Comparison of ENCODE assay signal across 2 cellular contexts in the genomic region with DNA sequence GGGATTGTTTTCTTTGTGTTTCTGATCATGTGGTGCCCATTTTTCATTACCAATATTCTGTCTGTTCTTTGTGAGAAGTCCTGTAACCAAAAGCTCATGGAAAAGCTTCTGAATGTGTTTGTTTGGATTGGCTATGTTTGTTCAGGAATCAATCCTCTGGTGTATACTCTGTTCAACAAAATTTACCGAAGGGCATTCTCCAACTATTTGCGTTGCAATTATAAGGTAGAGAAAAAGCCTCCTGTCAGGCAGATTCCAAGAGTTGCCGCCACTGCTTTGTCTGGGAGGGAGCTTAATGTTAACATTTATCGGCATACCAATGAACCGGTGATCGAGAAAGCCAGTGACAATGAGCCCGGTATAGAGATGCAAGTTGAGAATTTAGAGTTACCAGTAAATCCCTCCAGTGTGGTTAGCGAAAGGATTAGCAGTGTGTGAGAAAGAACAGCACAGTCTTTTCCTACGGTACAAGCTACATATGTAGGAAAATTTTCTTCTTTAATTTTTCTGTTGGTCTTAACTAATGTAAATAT.
A peak's percentile ranks its signal among the peaks of the same experiment; 100 is the strongest.
TF ChIP-seq lines count a peak whose summit lies in the region.

No MANE protein-coding gene starts in this region.

TF ChIP-seq in HepG2, 621 proteins besides CTCF, POLR2A, EP300 and RAD21:
- TF ChIP-seq, protein P1, sequence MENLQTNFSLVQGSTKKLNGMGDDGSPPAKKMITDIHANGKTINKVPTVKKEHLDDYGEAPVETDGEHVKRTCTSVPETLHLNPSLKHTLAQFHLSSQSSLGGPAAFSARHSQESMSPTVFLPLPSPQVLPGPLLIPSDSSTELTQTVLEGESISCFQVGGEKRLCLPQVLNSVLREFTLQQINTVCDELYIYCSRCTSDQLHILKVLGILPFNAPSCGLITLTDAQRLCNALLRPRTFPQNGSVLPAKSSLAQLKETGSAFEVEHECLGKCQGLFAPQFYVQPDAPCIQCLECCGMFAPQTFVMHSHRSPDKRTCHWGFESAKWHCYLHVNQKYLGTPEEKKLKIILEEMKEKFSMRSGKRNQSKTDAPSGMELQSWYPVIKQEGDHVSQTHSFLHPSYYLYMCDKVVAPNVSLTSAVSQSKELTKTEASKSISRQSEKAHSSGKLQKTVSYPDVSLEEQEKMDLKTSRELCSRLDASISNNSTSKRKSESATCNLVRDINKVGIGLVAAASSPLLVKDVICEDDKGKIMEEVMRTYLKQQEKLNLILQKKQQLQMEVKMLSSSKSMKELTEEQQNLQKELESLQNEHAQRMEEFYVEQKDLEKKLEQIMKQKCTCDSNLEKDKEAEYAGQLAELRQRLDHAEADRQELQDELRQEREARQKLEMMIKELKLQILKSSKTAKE (CRISPR knock-in tag; IDR thresholded peaks at IDR 0.05; ENCODE audit: borderline replicate concordance): no peak
- TF ChIP-seq SOX13 (IDR thresholded peaks at IDR 0.05) (no peak), SOX13 (CRISPR knock-in tag; conservative IDR thresholded peaks at IDR 0.05 in 1 of 2, IDR thresholded peaks at IDR 0.05 in 1 of 2) (peak in 1 of 2 experiments; percentile 19; a peak in 1 of 4 replicates)

TF ChIP-seq in WTC11, 78 proteins besides CTCF, POLR2A, EP300 and RAD21 (continued from another document):
- TF ChIP-seq, protein P2, sequence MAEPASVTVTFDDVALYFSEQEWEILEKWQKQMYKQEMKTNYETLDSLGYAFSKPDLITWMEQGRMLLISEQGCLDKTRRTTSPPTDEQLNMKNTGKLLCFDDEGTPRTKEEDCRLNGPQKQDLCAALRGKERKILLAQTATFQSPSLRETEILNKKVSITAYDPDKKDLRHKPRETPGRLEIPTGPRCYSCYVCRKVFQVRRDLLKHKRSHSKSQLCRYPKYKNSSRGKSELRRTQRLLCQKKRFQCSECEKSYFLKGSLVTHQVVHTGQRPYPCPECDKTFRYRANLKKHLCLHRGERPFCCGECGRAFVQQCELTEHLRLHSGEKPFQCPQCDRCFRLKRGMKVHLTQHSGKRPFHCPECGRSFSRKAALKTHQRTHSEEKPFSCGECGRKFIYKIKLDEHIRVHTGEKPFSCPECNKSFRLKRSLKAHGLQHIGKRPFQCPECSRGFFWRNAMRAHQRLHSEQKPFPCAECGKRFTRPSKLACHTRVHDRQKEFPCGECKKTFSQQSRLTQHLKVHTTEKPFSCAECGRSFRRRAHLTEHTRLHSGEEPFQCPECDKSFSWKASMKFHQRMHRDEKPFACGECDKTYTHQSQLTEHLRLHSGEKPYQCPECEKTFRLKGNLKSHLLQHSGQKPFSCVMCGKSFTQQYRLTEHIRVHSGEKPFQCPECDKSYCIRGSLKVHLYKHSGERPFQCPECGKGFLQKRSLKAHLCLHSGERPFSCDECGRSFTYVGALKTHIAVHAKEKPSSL (CRISPR knock-in tag; conservative IDR thresholded peaks at IDR 0.05): no peak
- TF ChIP-seq ZNF138 (CRISPR knock-in tag; conservative IDR thresholded peaks at IDR 0.05) (no peak), NFYB (CRISPR knock-in tag; conservative IDR thresholded peaks at IDR 0.05; ENCODE audit: low read depth) (no peak), TEAD1 (CRISPR knock-in tag; IDR thresholded peaks at IDR 0.05) (no peak), CREM (CRISPR knock-in tag; IDR thresholded peaks at IDR 0.05) (no peak)
